ENCODE assay signal across 8 cellular contexts in genomic region chr6:32113386-32114352, GRCh38. TPM values are rescaled to one million over a fixed set of nuclear protein-coding genes. Genes with fewer than 3 reads are reported as not detected.
DNase-seq lines count a peak whose midpoint lies in the region; TF ChIP-seq lines count a peak whose summit lies in the region.

No MANE protein-coding gene starts in this region.

- no peaks in the 10 kb centered on the region for H3K9me3 Mint-ChIP-seq in T-helper 2 cell treated with Interferon-gamma antibody and Interleukin-4, amounts not matched to agents 5 μg/mL and 100 μg/mL, for 36 hours

- TF ChIP-seq CTCF in liver (IDR thresholded peaks at IDR 0.05; ENCODE audit: low read depth, low read length, missing input control): peak; percentile 21

- no peaks in the 10 kb centered on the region for H3K4me1 Mint-ChIP-seq in T-helper 2 cell treated with Interferon-gamma antibody and Interleukin-4, amounts not matched to agents 5 μg/mL and 100 μg/mL, for 36 hours (ENCODE audit: low read depth)

- WGBS in liver: 79% methylated on average over 9 of the region's 9 CpGs

- peaks cover 8% of the 10 kb centered on the region for H3K27me3 Mint-ChIP-seq in T-helper 2 cell treated with Interferon-gamma antibody and Interleukin-4, amounts not matched to agents 5 μg/mL and 100 μg/mL, for 36 hours (ENCODE audit: low read depth)

- peaks cover 0 to 2% (median 0%) of the 10 kb centered on the region in 4 donors for H3K27me3 ChIP-seq in liver (ENCODE audit: control insufficient read depth in 4 of 4, insufficient read depth in 4 of 4, low read length in 3 of 4)

- peak; percentile 47 to 64 for TF ChIP-seq RAD21 in liver (IDR thresholded peaks at IDR 0.05)

- peaks cover 22% of the 10 kb centered on the region for H3K36me3 Mint-ChIP-seq in T-helper 2 cell treated with Interferon-gamma antibody and Interleukin-4, amounts not matched to agents 5 μg/mL and 100 μg/mL, for 36 hours (ENCODE audit: low read depth)

- no peak overlapping the region for H3K4me3 ChIP-seq in liver (ENCODE audit: low read depth in 1 of 3, low read length in 3 of 3)

- H3K9me3 ChIP-seq in liver (ENCODE audit: control insufficient read depth in 4 of 4, low read length in 3 of 4): no peaks in the 10 kb centered on the region

- no peak overlapping the region for H3K9ac ChIP-seq in liver (ENCODE audit: low read depth in 1 of 2, low read length in 2 of 2)

- no peak overlapping the region for H3K27ac Mint-ChIP-seq in T-helper 2 cell treated with Interferon-gamma antibody and Interleukin-4, amounts not matched to agents 5 μg/mL and 100 μg/mL, for 36 hours

- H3K27ac ChIP-seq in liver (ENCODE audit: low read depth in 1 of 2, low read length in 2 of 2): peak overlapping the region; percentile 35 to 48
- peak overlapping the region; percentile 80 for H3K27ac ChIP-seq in temporal lobe (ENCODE audit: low read depth, low read length)

- H3K4me1 ChIP-seq in liver (ENCODE audit: control insufficient read depth in 4 of 4, insufficient read depth in 4 of 4, low read length in 3 of 4): peaks cover 3 to 15% (median 9%) of the 10 kb centered on the region in 4 donors

- peak; percentile 88 for DNase-seq in A172 (ENCODE audit: low spot score)
- DNase-seq in M059J (ENCODE audit: low read depth): peak; percentile 99
- DNase-seq in dermis blood vessel endothelial cell: peak; percentile 57
- no peak for DNase-seq in cortex of kidney (lab: John Stamatoyannopoulos, UW)
- no peak for DNase-seq in T-helper 2 cell treated with Interferon-gamma antibody and Interleukin-4, amounts not matched to agents 5 μg/mL and 100 μg/mL, for 36 hours (ENCODE audit: low spot score)
- no peak for DNase-seq in NCI-H526 treated with DMSO at 0.1 percent for 48 hours (lab: John Stamatoyannopoulos, UW)

- no peak overlapping the region for H3K4me3 Mint-ChIP-seq in T-helper 2 cell treated with Interferon-gamma antibody and Interleukin-4, amounts not matched to agents 5 μg/mL and 100 μg/mL, for 36 hours

- peaks cover 13 to 26% (median 18%) of the 10 kb centered on the region in 4 donors for H3K36me3 ChIP-seq in liver (ENCODE audit: control insufficient read depth in 4 of 4, insufficient read depth in 3 of 4, low read depth in 1 of 4, low read length in 3 of 4)

TF ChIP-seq in liver, 16 proteins besides CTCF, POLR2A, EP300 and RAD21:
- TF ChIP-seq HNF4A (conservative IDR thresholded peaks at IDR 0.05): no peak
- TF ChIP-seq MAX (IDR thresholded peaks at IDR 0.05): no peak
- no peak for TF ChIP-seq YY1 (IDR thresholded peaks at IDR 0.05)
- TF ChIP-seq RXRA (IDR thresholded peaks at IDR 0.05): peak; percentile 29 to 40
- TF ChIP-seq NR2F2 (IDR thresholded peaks at IDR 0.05): peak; percentile 78
- peak; percentile 39 for TF ChIP-seq SP1 (IDR thresholded peaks at IDR 0.05)
- TF ChIP-seq ZBTB33 (IDR thresholded peaks at IDR 0.05): no peak
- TF ChIP-seq JUND (IDR thresholded peaks at IDR 0.05): peak in 1 of 2 donors; percentile 26
TF ChIP-seq in liver: peak in this region for 4.

RNA-seq across cellular contexts. Expression of gene TNXB, which starts 4.5 kb away (rescaled TPM):
- 45.0 and 45.7 TPM in 2 replicates for total RNA-seq in A172 (2014; rRNA removed; shearing (Covaris generic))
- 0.10 TPM in 1 of 2 replicates, not detected in the other for total RNA-seq in M059J (2014; rRNA removed; shearing (Covaris generic))
- total RNA-seq in dermis blood vessel endothelial cell: 4.6 and 4.8 TPM in 2 replicates
- 10 to 100 TPM in 1 of 2 donors, 1 to 10 TPM in 1; 6.8 to 17.1 TPM for total RNA-seq in liver
- polyA plus RNA-seq in liver: 1 to 10 TPM; 3.0 to 4.4 TPM
- 10.1 TPM for total RNA-seq in temporal lobe

RNA-seq across cellular contexts. Expression of gene ATF6B, which starts 14.4 kb away (rescaled TPM):
- total RNA-seq in A172 (2014; rRNA removed; shearing (Covaris generic)): 19.9 and 22.2 TPM in 2 replicates
- 25.3 and 30.3 TPM in 2 replicates for total RNA-seq in M059J (2014; rRNA removed; shearing (Covaris generic))
- total RNA-seq in dermis blood vessel endothelial cell: 13.4 and 20.5 TPM in 2 replicates
- total RNA-seq in liver: 10 to 100 TPM; 13.6 to 13.9 TPM
- polyA plus RNA-seq in liver: 10 to 100 TPM; 17.1 to 24.8 TPM
- total RNA-seq in temporal lobe: 16.7 TPM

RNA-seq across cellular contexts. Expression of gene FKBPL, which starts 16.4 kb away (rescaled TPM):
- 4.8 and 8.8 TPM in 2 replicates for total RNA-seq in A172 (2014; rRNA removed; shearing (Covaris generic))
- total RNA-seq in M059J (2014; rRNA removed; shearing (Covaris generic)): 10.2 and 14.5 TPM in 2 replicates
- total RNA-seq in dermis blood vessel endothelial cell (6.9 and 8.3 TPM in 2 replicates), liver (1 to 10 TPM; 2.3 to 5.7 TPM), temporal lobe (2.7 TPM)
- 1 to 10 TPM; 2.8 to 3.3 TPM for polyA plus RNA-seq in liver

RNA-seq across cellular contexts. Expression of gene PRRT1, which starts 38.1 kb away (rescaled TPM):
- total RNA-seq in A172 (2014; rRNA removed; shearing (Covaris generic)): not detected in 2 replicates
- 0.12 TPM in 1 of 2 replicates, not detected in the other for total RNA-seq in M059J (2014; rRNA removed; shearing (Covaris generic))
- total RNA-seq in dermis blood vessel endothelial cell (0.05 TPM in 1 of 2 replicates, not detected in the other), liver (under 1 TPM in 1 of 2 donors, not detected in 1; 0.08 TPM), temporal lobe (0.74 TPM)
- under 1 TPM; 0.19 to 0.24 TPM for polyA plus RNA-seq in liver

RNA-seq across cellular contexts. Expression of gene PPT2, which starts 40.3 kb away (rescaled TPM):
- total RNA-seq in A172 (2014; rRNA removed; shearing (Covaris generic)): 4.7 and 7.7 TPM in 2 replicates
- total RNA-seq in M059J (2014; rRNA removed; shearing (Covaris generic)): 11.3 and 12.3 TPM in 2 replicates
- total RNA-seq in dermis blood vessel endothelial cell: 69.8 and 82.5 TPM in 2 replicates
- total RNA-seq in liver: 10 to 100 TPM; 22.3 to 47.4 TPM
- 1 to 10 TPM; 7.6 to 7.8 TPM for polyA plus RNA-seq in liver
- 15.5 TPM for total RNA-seq in temporal lobe

Comparison
In these comparisons a context has a peak if more than half of its experiments do, and no peak if none do; other contexts are left out.
1. DNase-seq: peak in A172 (single experiment), M059J (single experiment) and dermis blood vessel endothelial cell (single experiment); none in cortex of kidney (single experiment), T-helper 2 cell treated with Interferon-gamma antibody and Interleukin-4, amounts not matched to agents 5 μg/mL and 100 μg/mL, for 36 hours (single experiment) and NCI-H526 treated with DMSO at 0.1 percent for 48 hours (single experiment).